In the genomic region with DNA sequence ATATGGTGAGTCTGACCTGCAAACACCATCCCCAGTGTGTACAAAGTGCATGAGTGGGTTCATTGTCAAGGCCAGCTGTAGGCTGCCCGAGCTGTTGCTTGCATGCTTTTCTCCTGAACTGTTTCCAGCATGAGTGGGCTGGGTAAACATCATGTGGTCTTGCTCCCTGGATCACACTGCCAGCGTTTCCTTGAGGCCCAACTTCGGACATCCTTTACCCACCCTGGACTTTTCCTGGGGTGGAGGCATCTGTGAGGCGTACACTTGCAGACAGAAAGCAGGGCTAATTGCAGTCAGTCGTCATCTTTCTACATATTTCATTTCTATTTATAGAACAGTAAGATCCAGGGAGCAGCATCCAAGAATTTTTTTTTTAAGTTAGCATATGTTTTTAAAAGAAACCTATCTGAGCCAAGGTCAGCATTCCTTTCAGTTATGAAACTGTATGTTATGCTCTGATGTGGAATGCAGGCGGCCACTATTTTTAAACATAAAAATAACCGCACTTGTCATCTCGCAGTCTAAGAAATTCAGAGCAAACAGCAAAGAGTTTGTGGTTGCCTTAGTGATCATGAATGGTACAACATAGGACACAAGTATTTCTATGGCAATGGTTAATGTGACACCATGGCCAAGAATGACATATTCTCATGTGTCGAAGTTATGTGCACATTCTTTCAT, we compare ENCODE assay signal across 11 cellular contexts.
DNase-seq lines count a peak whose midpoint lies in the region; ATAC-seq and TF ChIP-seq lines count a peak whose summit lies in the region.
"Had no signal": no experiment of that assay in that cellular context is flagged by ENCODE, and none has a peak within 500 bp of the region (broad histone marks: within the 10 kb centered on the region; RNA-seq: fewer than 3 reads in every experiment).

No MANE protein-coding gene starts in this region.

- H3K9me3 ChIP-seq in sigmoid colon (no peaks in the 10 kb centered on the region), neural progenitor cell (ENCODE audit: low read depth) (no peaks in the 10 kb centered on the region)

- H3K36me3 ChIP-seq in brain microvascular endothelial cell (replicated peaks) (peaks cover 2% of the 10 kb centered on the region), sigmoid colon (peaks cover 16 to 54% (median 26%) of the 10 kb centered on the region in 4 donors), neural progenitor cell (no peaks in the 10 kb centered on the region)

- no peaks in the 10 kb centered on the region for H3K79me2 ChIP-seq in neural progenitor cell (ENCODE audit: low read depth)

- H3K9me3 Mint-ChIP-seq in neural progenitor cell, result no peaks in the 10 kb centered on the region
- H3K9me3 Mint-ChIP-seq: T-helper 1 cell treated with Interleukin-12 subunit alpha and Interleukin-12 subunit beta and Interleukin-4 antibody, amounts not matched to agents 30 μg/mL and 1 μg/mL, for 36 hours had no signal

- no peaks in the 10 kb centered on the region for H3F3A ChIP-seq in neural progenitor cell (ENCODE audit: low read depth)

- ATAC-seq in HG03457 (IDR thresholded peaks at IDR 0.05; ENCODE audit: unreplicated experiment), result no peak

- no peaks in the 10 kb centered on the region for H4K20me1 ChIP-seq in neural progenitor cell (ENCODE audit: low read depth)

- no peak overlapping the region for H3K4me3 Mint-ChIP-seq in neural progenitor cell
- H3K4me3 Mint-ChIP-seq: T-helper 1 cell treated with Interleukin-12 subunit alpha and Interleukin-12 subunit beta and Interleukin-4 antibody, amounts not matched to agents 30 μg/mL and 1 μg/mL, for 36 hours had no signal

- H3K36me3 Mint-ChIP-seq in neural progenitor cell, result peaks cover 31% of the 10 kb centered on the region

- H3K4me1 Mint-ChIP-seq in neural progenitor cell, result no peaks in the 10 kb centered on the region

- peaks cover 0 to 60% (median 57%) of the 10 kb centered on the region in 4 donors for H3K4me1 ChIP-seq in sigmoid colon
- no peaks in the 10 kb centered on the region for H3K4me1 ChIP-seq in neural progenitor cell

- 67 to 78% methylated on average over 9 of the region's 9 CpGs for WGBS in sigmoid colon, 2 donors

- H3K27me3 ChIP-seq in brain microvascular endothelial cell (replicated peaks), result no peaks in the 10 kb centered on the region
- H3K27me3 ChIP-seq in sigmoid colon, result no peaks in the 10 kb centered on the region
- no peaks in the 10 kb centered on the region for H3K27me3 ChIP-seq in neural progenitor cell

- H3K27ac Mint-ChIP-seq in neural progenitor cell, result no peak overlapping the region
- H3K27ac Mint-ChIP-seq: T-helper 1 cell treated with Interleukin-12 subunit alpha and Interleukin-12 subunit beta and Interleukin-4 antibody, amounts not matched to agents 30 μg/mL and 1 μg/mL, for 36 hours had no signal

- peak overlapping the region; percentile 67 for H3K27ac ChIP-seq in brain microvascular endothelial cell
- H3K27ac ChIP-seq in sigmoid colon, result peak overlapping the region; percentile 80 to 96 (median 90)
- H3K27ac ChIP-seq in neural progenitor cell, result no peak overlapping the region

- no peaks in the 10 kb centered on the region for H3K27me3 Mint-ChIP-seq in neural progenitor cell (ENCODE audit: insufficient read depth, low read depth)

- H3K9ac ChIP-seq in neural progenitor cell, result no peak overlapping the region

- no peak overlapping the region for H3K4me3 ChIP-seq in brain microvascular endothelial cell (ENCODE audit: low read depth, low read length)
- no peak overlapping the region for H3K4me3 ChIP-seq in sigmoid colon
- no peak overlapping the region for H3K4me3 ChIP-seq in neural progenitor cell

- in situ Hi-C loops in brain microvascular endothelial cell (cut with HindIII; ENCODE audit: low pct_ligation_motif_present, low sequenced_read_pairs), result no loop called here

- H2AFZ ChIP-seq in neural progenitor cell (replicated peaks), result no peak overlapping the region

- no peak for TF ChIP-seq CTCF in brain microvascular endothelial cell (IDR thresholded peaks at IDR 0.05; ENCODE audit: low read depth, low read length, missing control alignments)
- TF ChIP-seq CTCF in sigmoid colon (IDR thresholded peaks at IDR 0.05), result no peak
- no peak for TF ChIP-seq CTCF in neural progenitor cell (IDR thresholded peaks at IDR 0.05)

- no peak for TF ChIP-seq POLR2A in sigmoid colon (IDR thresholded peaks at IDR 0.05)

- intact Hi-C loops in sigmoid colon (cut with DNase I), result loop anchor here (2.0 to 5.0 kb wide), 2 partner anchors 42 to 118 kb away; no protein-coding TSS in a partner anchor

- H3K4me2 ChIP-seq in neural progenitor cell, result no peak overlapping the region

- peak; percentile 95 for DNase-seq in EL
- peak; percentile 96 for DNase-seq in brain microvascular endothelial cell
- peak; percentile 86 for DNase-seq in hepatic stellate cell (ENCODE audit: low spot score)
- peak; percentile 84 for DNase-seq in sigmoid colon
- DNase-seq in neural progenitor cell (ENCODE audit: low spot score), result no peak
- DNase-seq in DMS153 treated with DMSO at 0.1 percent for 48 hours (lab: John Stamatoyannopoulos, UW; ENCODE audit: unreplicated experiment), result no peak
- no peak for DNase-seq in DMS 273 (lab: John Stamatoyannopoulos, UW; ENCODE audit: unreplicated experiment)
- DNase-seq: activated gamma-delta T cell, NCI-H187 had no signal

- TF ChIP-seq EP300 in sigmoid colon (IDR thresholded peaks at IDR 0.05), result peak; percentile 46 to 90 (median 70)

Comparison
In these comparisons a context has a peak if more than half of its experiments do, and no peak if none do; other contexts are left out.
1. DNase-seq: peak in EL (single experiment), brain microvascular endothelial cell (single experiment), hepatic stellate cell (single experiment) and sigmoid colon (single experiment); none in neural progenitor cell (single experiment), DMS153 treated with DMSO at 0.1 percent for 48 hours (single experiment) and DMS 273 (single experiment).